Comparison of ENCODE assay signal across 1 cellular context in genomic region chr6:169701953-169702639, GRCh38.
TF ChIP-seq lines count a peak whose summit lies in the region.

C6orf120 (plus strand) TSS chr6:169702126; CDS start chr6:169702460, 334 bp downstream.
WDR27 (minus strand) TSS chr6:169702029; CDS start chr6:169689005, 13,024 bp downstream.

TF ChIP-seq in GM12878, 131 proteins besides CTCF, POLR2A, EP300 and RAD21 (continued from another document and continues in another):
- TF ChIP-seq ZNF687 (IDR thresholded peaks at IDR 0.05): no peak; the same call in 1 of the 2 replicates
- peak in 1 of 2 experiments; percentile 83; a peak in 2 of 3 replicates for TF ChIP-seq EGR1 (IDR thresholded peaks at IDR 0.05; ENCODE audit: borderline replicate concordance in 1 of 2, low read depth in 2 of 2, low read length in 2 of 2)
- TF ChIP-seq ZNF207 (IDR thresholded peaks at IDR 0.05; ENCODE audit: borderline replicate concordance): no peak; the same call in 1 of the 2 replicates
- TF ChIP-seq NRF1 (conservative IDR thresholded peaks at IDR 0.05; ENCODE audit: low read depth, low read length): no peak; the same call in 1 of the 2 replicates
- 0 out of 2 replicates have a peak, but pooled peaks have one; percentile 44 for TF ChIP-seq RBBP5 (conservative IDR thresholded peaks at IDR 0.05)
- no peak for TF ChIP-seq JUNB (IDR thresholded peaks at IDR 0.05)
- TF ChIP-seq TARDBP (IDR thresholded peaks at IDR 0.05; ENCODE audit: borderline replicate concordance): no peak
- TF ChIP-seq MEF2A (IDR thresholded peaks at IDR 0.05; ENCODE audit: insufficient read depth, low read depth, low read length): no peak
- TF ChIP-seq SUZ12 (IDR thresholded peaks at IDR 0.05; ENCODE audit: unreplicated experiment): no peak
- TF ChIP-seq, protein P1, sequence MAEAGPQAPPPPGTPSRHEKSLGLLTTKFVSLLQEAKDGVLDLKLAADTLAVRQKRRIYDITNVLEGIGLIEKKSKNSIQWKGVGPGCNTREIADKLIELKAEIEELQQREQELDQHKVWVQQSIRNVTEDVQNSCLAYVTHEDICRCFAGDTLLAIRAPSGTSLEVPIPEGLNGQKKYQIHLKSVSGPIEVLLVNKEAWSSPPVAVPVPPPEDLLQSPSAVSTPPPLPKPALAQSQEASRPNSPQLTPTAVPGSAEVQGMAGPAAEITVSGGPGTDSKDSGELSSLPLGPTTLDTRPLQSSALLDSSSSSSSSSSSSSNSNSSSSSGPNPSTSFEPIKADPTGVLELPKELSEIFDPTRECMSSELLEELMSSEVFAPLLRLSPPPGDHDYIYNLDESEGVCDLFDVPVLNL (IDR thresholded peaks at IDR 0.05; ENCODE audit: low read depth, low read length): no peak
- TF ChIP-seq ZBTB4 (CRISPR knock-in tag; IDR thresholded peaks at IDR 0.05): no peak
- TF ChIP-seq, protein P2, sequence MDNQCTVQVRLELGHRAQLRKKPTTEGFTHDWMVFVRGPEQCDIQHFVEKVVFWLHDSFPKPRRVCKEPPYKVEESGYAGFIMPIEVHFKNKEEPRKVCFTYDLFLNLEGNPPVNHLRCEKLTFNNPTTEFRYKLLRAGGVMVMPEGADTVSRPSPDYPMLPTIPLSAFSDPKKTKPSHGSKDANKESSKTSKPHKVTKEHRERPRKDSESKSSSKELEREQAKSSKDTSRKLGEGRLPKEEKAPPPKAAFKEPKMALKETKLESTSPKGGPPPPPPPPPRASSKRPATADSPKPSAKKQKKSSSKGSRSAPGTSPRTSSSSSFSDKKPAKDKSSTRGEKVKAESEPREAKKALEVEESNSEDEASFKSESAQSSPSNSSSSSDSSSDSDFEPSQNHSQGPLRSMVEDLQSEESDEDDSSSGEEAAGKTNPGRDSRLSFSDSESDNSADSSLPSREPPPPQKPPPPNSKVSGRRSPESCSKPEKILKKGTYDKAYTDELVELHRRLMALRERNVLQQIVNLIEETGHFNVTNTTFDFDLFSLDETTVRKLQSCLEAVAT (IDR thresholded peaks at IDR 0.05): peak; percentile 73
- TF ChIP-seq SP1 (IDR thresholded peaks at IDR 0.05; ENCODE audit: low read depth, low read length): peak; percentile 32
- TF ChIP-seq MYB (IDR thresholded peaks at IDR 0.05; ENCODE audit: borderline replicate concordance, low read depth, low read length): no peak
- peak; percentile 93 for TF ChIP-seq GABPA (IDR thresholded peaks at IDR 0.05; ENCODE audit: low read depth)
- peak; percentile 66 for TF ChIP-seq YY1 (IDR thresholded peaks at IDR 0.05; ENCODE audit: low read depth, low read length)
- TF ChIP-seq JUND (IDR thresholded peaks at IDR 0.05; ENCODE audit: low read depth, low read length): no peak
- TF ChIP-seq, protein P3, sequence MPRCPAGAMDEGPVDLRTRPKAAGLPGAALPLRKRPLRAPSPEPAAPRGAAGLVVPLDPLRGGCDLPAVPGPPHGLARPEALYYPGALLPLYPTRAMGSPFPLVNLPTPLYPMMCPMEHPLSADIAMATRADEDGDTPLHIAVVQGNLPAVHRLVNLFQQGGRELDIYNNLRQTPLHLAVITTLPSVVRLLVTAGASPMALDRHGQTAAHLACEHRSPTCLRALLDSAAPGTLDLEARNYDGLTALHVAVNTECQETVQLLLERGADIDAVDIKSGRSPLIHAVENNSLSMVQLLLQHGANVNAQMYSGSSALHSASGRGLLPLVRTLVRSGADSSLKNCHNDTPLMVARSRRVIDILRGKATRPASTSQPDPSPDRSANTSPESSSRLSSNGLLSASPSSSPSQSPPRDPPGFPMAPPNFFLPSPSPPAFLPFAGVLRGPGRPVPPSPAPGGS (IDR thresholded peaks at IDR 0.05; ENCODE audit: borderline replicate concordance, insufficient read depth, low read depth, low read length, poor library complexity, severe bottlenecking): no peak
- TF ChIP-seq, protein P4, sequence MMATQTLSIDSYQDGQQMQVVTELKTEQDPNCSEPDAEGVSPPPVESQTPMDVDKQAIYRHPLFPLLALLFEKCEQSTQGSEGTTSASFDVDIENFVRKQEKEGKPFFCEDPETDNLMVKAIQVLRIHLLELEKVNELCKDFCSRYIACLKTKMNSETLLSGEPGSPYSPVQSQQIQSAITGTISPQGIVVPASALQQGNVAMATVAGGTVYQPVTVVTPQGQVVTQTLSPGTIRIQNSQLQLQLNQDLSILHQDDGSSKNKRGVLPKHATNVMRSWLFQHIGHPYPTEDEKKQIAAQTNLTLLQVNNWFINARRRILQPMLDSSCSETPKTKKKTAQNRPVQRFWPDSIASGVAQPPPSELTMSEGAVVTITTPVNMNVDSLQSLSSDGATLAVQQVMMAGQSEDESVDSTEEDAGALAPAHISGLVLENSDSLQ (IDR thresholded peaks at IDR 0.05): peak; percentile 51
- TF ChIP-seq CHD2 (IDR thresholded peaks at IDR 0.05; ENCODE audit: borderline replicate concordance, low read depth, low read length): peak; percentile 100
- no peak for TF ChIP-seq CHD4 (IDR thresholded peaks at IDR 0.05)
- TF ChIP-seq ATF7 (IDR thresholded peaks at IDR 0.05; ENCODE audit: low read depth): no peak
- TF ChIP-seq FOXM1 (IDR thresholded peaks at IDR 0.05; ENCODE audit: low read depth, low read length): no peak
- TF ChIP-seq, protein P5, sequence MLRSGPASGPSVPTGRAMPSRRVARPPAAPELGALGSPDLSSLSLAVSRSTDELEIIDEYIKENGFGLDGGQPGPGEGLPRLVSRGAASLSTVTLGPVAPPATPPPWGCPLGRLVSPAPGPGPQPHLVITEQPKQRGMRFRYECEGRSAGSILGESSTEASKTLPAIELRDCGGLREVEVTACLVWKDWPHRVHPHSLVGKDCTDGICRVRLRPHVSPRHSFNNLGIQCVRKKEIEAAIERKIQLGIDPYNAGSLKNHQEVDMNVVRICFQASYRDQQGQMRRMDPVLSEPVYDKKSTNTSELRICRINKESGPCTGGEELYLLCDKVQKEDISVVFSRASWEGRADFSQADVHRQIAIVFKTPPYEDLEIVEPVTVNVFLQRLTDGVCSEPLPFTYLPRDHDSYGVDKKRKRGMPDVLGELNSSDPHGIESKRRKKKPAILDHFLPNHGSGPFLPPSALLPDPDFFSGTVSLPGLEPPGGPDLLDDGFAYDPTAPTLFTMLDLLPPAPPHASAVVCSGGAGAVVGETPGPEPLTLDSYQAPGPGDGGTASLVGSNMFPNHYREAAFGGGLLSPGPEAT (IDR thresholded peaks at IDR 0.05; ENCODE audit: low read depth): 0 out of 2 replicates have a peak, but pooled peaks have one; percentile 15
- TF ChIP-seq LARP7 (IDR thresholded peaks at IDR 0.05): peak; percentile 20; the same call in 1 of the 2 replicates
- TF ChIP-seq, protein P6, sequence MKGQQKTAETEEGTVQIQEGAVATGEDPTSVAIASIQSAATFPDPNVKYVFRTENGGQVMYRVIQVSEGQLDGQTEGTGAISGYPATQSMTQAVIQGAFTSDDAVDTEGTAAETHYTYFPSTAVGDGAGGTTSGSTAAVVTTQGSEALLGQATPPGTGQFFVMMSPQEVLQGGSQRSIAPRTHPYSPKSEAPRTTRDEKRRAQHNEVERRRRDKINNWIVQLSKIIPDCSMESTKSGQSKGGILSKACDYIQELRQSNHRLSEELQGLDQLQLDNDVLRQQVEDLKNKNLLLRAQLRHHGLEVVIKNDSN (IDR thresholded peaks at IDR 0.05; ENCODE audit: borderline replicate concordance, extremely low read length, insufficient read depth, low read depth, low read length): no peak
- peak; percentile 75 for TF ChIP-seq IRF5 (IDR thresholded peaks at IDR 0.05; ENCODE audit: borderline replicate concordance)
- TF ChIP-seq, protein P7, sequence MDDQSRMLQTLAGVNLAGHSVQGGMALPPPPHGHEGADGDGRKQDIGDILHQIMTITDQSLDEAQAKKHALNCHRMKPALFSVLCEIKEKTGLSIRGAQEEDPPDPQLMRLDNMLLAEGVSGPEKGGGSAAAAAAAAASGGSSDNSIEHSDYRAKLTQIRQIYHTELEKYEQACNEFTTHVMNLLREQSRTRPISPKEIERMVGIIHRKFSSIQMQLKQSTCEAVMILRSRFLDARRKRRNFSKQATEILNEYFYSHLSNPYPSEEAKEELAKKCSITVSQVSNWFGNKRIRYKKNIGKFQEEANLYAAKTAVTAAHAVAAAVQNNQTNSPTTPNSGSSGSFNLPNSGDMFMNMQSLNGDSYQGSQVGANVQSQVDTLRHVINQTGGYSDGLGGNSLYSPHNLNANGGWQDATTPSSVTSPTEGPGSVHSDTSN (IDR thresholded peaks at IDR 0.05; ENCODE audit: insufficient replicate concordance, low read depth, low read length): no peak
- no peak for TF ChIP-seq YBX1 (IDR thresholded peaks at IDR 0.05)
- TF ChIP-seq SMARCA5 (IDR thresholded peaks at IDR 0.05): no peak
- no peak for TF ChIP-seq FOS (IDR thresholded peaks at IDR 0.05; ENCODE audit: borderline replicate concordance, extremely low read depth, insufficient read length)
- TF ChIP-seq TAF1 (IDR thresholded peaks at IDR 0.05; ENCODE audit: borderline replicate concordance, low read depth, low read length): peak; percentile 85
- TF ChIP-seq RUNX3 (IDR thresholded peaks at IDR 0.05; ENCODE audit: low read length): peak; percentile 50; the same call in 1 of the 2 replicates
- peak; percentile 98 for TF ChIP-seq MXI1 (IDR thresholded peaks at IDR 0.05; ENCODE audit: low read depth, low read length)
- peak; percentile 76 for TF ChIP-seq POU2F2 (IDR thresholded peaks at IDR 0.05; ENCODE audit: borderline replicate concordance, low read depth, low read length)
- no peak for TF ChIP-seq CEBPZ (IDR thresholded peaks at IDR 0.05; ENCODE audit: low read depth, low read length)
